22 cellular contexts compared by ENCODE assay signal in genomic region chr4:112183252-112183651, GRCh38. TPM values are rescaled to one million over a fixed set of nuclear protein-coding genes. Genes with fewer than 3 reads are reported as not detected.
DNase-seq lines count a peak whose midpoint lies in the region; ATAC-seq, FAIRE-seq and TF ChIP-seq lines count a peak whose summit lies in the region.
"Had no signal": no experiment of that assay in that cellular context is flagged by ENCODE, and none has a peak within 500 bp of the region (broad histone marks: within the 10 kb centered on the region; RNA-seq: fewer than 3 reads in every experiment).

No MANE protein-coding gene starts in this region.

- no peak for FAIRE-seq in astrocyte (lab: Jason Lieb, UNC)
- FAIRE-seq: A549, small intestine had no signal

- intact Hi-C loops in activated CD4-positive, alpha-beta T cell treated with anti-CD3 and anti-CD28 coated beads, Interleukin-2, amount 10 ng/mL, durations not matched to agents 24 days and 14 days (cut with micrococcal nuclease) = loop anchor here (5.0 kb wide), 1 partner anchor 36 kb away; the partner anchor contains the start of gene FAM241A

- H3K79me2 ChIP-seq in astrocyte (ENCODE audit: insufficient read depth, low read length) = no peaks in the 10 kb centered on the region
- H3K79me2 ChIP-seq: parathyroid adenoma had no signal

- ATAC-seq in HG02571 (IDR thresholded peaks at IDR 0.05; ENCODE audit: unreplicated experiment) = no peak
- no peak for ATAC-seq in GM18498 (IDR thresholded peaks at IDR 0.05; ENCODE audit: unreplicated experiment)
- ATAC-seq: A549 had no signal

- H3K9me3 ChIP-seq in astrocyte (ENCODE audit: insufficient read depth, low read depth, low read length) = no peaks in the 10 kb centered on the region
- H3K9me3 ChIP-seq: A549, HAP-1, left ventricle myocardium inferior had no signal

- no peaks in the 10 kb centered on the region for H3K4me1 ChIP-seq in astrocyte (ENCODE audit: insufficient read depth, low read length)
- H3K4me1 ChIP-seq: A549, HAP-1, parathyroid adenoma had no signal

- H3K9me3 Mint-ChIP-seq in activated CD4-positive, alpha-beta T cell treated with anti-CD3 and anti-CD28 coated beads, Interleukin-2, amount 10 ng/mL, durations not matched to agents 24 days and 14 days = no peaks in the 10 kb centered on the region
- peaks cover 1% of the 10 kb centered on the region for H3K9me3 Mint-ChIP-seq in astrocyte (ENCODE audit: unreplicated experiment)
- H3K9me3 Mint-ChIP-seq: CD14-positive monocyte, IgD-negative memory B cell had no signal

- no peak overlapping the region for H3K27ac ChIP-seq in astrocyte (ENCODE audit: low read depth, low read length)
- H3K27ac ChIP-seq: A549, brain microvascular endothelial cell, left ventricle myocardium inferior, parathyroid adenoma had no signal

- H3K4me3 Mint-ChIP-seq in activated CD4-positive, alpha-beta T cell treated with anti-CD3 and anti-CD28 coated beads, Interleukin-2, amount 10 ng/mL, durations not matched to agents 24 days and 14 days = no peak overlapping the region
- H3K4me3 Mint-ChIP-seq in astrocyte (ENCODE audit: unreplicated experiment) = no peak overlapping the region
- H3K4me3 Mint-ChIP-seq: CD14-positive monocyte, IgD-negative memory B cell had no signal

- H3K27ac Mint-ChIP-seq in activated CD4-positive, alpha-beta T cell treated with anti-CD3 and anti-CD28 coated beads, Interleukin-2, amount 10 ng/mL, durations not matched to agents 24 days and 14 days = peak overlapping the region; percentile 43
- H3K27ac Mint-ChIP-seq in astrocyte (ENCODE audit: unreplicated experiment) = no peak overlapping the region
- H3K27ac Mint-ChIP-seq: IgD-negative memory B cell had no signal

- H3K27me3 ChIP-seq in astrocyte (ENCODE audit: insufficient read depth, low read length) = no peaks in the 10 kb centered on the region
- H3K27me3 ChIP-seq: brain microvascular endothelial cell had no signal

- H4K20me1 ChIP-seq in astrocyte (ENCODE audit: insufficient read depth, low read length) = no peaks in the 10 kb centered on the region

- peaks cover 20% of the 10 kb centered on the region for H3K36me3 Mint-ChIP-seq in activated CD4-positive, alpha-beta T cell treated with anti-CD3 and anti-CD28 coated beads, Interleukin-2, amount 10 ng/mL, durations not matched to agents 24 days and 14 days (ENCODE audit: low read depth)
- no peaks in the 10 kb centered on the region for H3K36me3 Mint-ChIP-seq in astrocyte (ENCODE audit: low read depth, unreplicated experiment)
- H3K36me3 Mint-ChIP-seq: IgD-negative memory B cell had no signal

- H3K4me3 ChIP-seq in NB4 (ENCODE audit: low read depth, low read length) = no peak overlapping the region
- H3K4me3 ChIP-seq in astrocyte (ENCODE audit: insufficient read depth, low read depth, low read length) = no peak overlapping the region
- H3K4me3 ChIP-seq: A549, HAP-1, left ventricle myocardium inferior had no signal

- no peak overlapping the region for H2AFZ ChIP-seq in astrocyte (ENCODE audit: low read depth, low read length)
- H2AFZ ChIP-seq: parathyroid adenoma had no signal

- H3K36me3 ChIP-seq in astrocyte (ENCODE audit: insufficient read depth, low read length) = no peaks in the 10 kb centered on the region
- H3K36me3 ChIP-seq: brain microvascular endothelial cell, HAP-1 had no signal

- no peak for TF ChIP-seq CTCF in NB4 (IDR thresholded peaks at IDR 0.05; ENCODE audit: low read depth, low read length)
- TF ChIP-seq CTCF in astrocyte (IDR thresholded peaks at IDR 0.05; ENCODE audit: insufficient read depth, low read depth, low read length) = no peak

- no peaks in the 10 kb centered on the region for H3K27me3 Mint-ChIP-seq in activated CD4-positive, alpha-beta T cell treated with anti-CD3 and anti-CD28 coated beads, Interleukin-2, amount 10 ng/mL, durations not matched to agents 24 days and 14 days
- no peaks in the 10 kb centered on the region for H3K27me3 Mint-ChIP-seq in astrocyte (ENCODE audit: low read depth, unreplicated experiment)
- H3K27me3 Mint-ChIP-seq: IgD-negative memory B cell had no signal

- H3K4me1 Mint-ChIP-seq in activated CD4-positive, alpha-beta T cell treated with anti-CD3 and anti-CD28 coated beads, Interleukin-2, amount 10 ng/mL, durations not matched to agents 24 days and 14 days = peaks cover 24% of the 10 kb centered on the region
- H3K4me1 Mint-ChIP-seq in astrocyte (ENCODE audit: low read depth, unreplicated experiment) = no peaks in the 10 kb centered on the region
- H3K4me1 Mint-ChIP-seq: IgD-negative memory B cell had no signal

- no peak overlapping the region for H3K9ac ChIP-seq in astrocyte (ENCODE audit: low read length)
- H3K9ac ChIP-seq: parathyroid adenoma had no signal

- DNase-seq in activated CD4-positive, alpha-beta T cell treated with anti-CD3 and anti-CD28 coated beads, Interleukin-2, amount 10 ng/mL, durations not matched to agents 24 days and 14 days = no peak
- no peak for DNase-seq in activated CD4-positive, alpha-beta T cell treated with anti-CD3 and anti-CD28 coated beads for 4 hours
- peak; percentile 20 for DNase-seq in NB4 (ENCODE audit: low read depth)
- DNase-seq in astrocyte (ENCODE audit: low read depth) = peak; percentile 63
- DNase-seq in iPS-NIHi7 (ENCODE audit: extremely low spot score) = peak; percentile 6
- DNase-seq in nucleus accumbens (lab: John Stamatoyannopoulos, UW) = no peak
- DNase-seq: activated CD4-positive, alpha-beta T cell treated with anti-CD3 and anti-CD28 coated beads, Interleukin-2, amount 50 U/mL, for 4 hours; brain microvascular endothelial cell; effector CD4-positive, alpha-beta T cell; EL; left ventricle myocardium inferior; NCI-H2227 treated with DMSO at 0.1 percent for 48 hours; SHP77; small intestine; T1000 had no signal

- H3K4me2 ChIP-seq in astrocyte (ENCODE audit: low read length) = no peak overlapping the region
- H3K4me2 ChIP-seq: A549 had no signal

- no peak for TF ChIP-seq POLR2A in NB4 (IDR thresholded peaks at IDR 0.05; ENCODE audit: extremely low read depth, insufficient read length)

RNA-seq across cellular contexts. Expression of gene FAM241A, which starts 38.0 kb away (rescaled TPM):
- total RNA-seq in activated CD4-positive, alpha-beta T cell treated with anti-CD3 and anti-CD28 coated beads, Interleukin-2, amount 10 ng/mL, durations not matched to agents 24 days and 14 days = 6.2 and 6.7 TPM in 2 replicates
- total RNA-seq in astrocyte = 1.5 and 1.7 TPM in 2 replicates

RNA-seq across cellular contexts. Expression of gene AP1AR, which starts 48.3 kb away (rescaled TPM):
- 20.5 and 27.0 TPM in 2 replicates for total RNA-seq in activated CD4-positive, alpha-beta T cell treated with anti-CD3 and anti-CD28 coated beads, Interleukin-2, amount 10 ng/mL, durations not matched to agents 24 days and 14 days
- 18.9 and 20.0 TPM in 2 replicates for total RNA-seq in astrocyte

Comparison
In these comparisons a context has a peak if more than half of its experiments do, and no peak if none do; other contexts are left out.
1. DNase-seq: peak in NB4 (single experiment), astrocyte (single experiment) and iPS-NIHi7 (single experiment); none in activated CD4-positive, alpha-beta T cell treated with anti-CD3 and anti-CD28 coated beads, Interleukin-2, amount 10 ng/mL, durations not matched to agents 24 days and 14 days (single experiment), activated CD4-positive, alpha-beta T cell treated with anti-CD3 and anti-CD28 coated beads for 4 hours (0 of 2) and nucleus accumbens (0 of 56).